Comparison of ENCODE assay signal across 12 cellular contexts in genomic region chr15:83210619-83211018, GRCh38. TPM values are rescaled to one million over a fixed set of nuclear protein-coding genes. Genes with fewer than 3 reads are reported as not detected.
DNase-seq lines count a peak whose midpoint lies in the region; ATAC-seq and TF ChIP-seq lines count a peak whose summit lies in the region.
"Had no signal": no experiment of that assay in that cellular context is flagged by ENCODE, and none has a peak within 500 bp of the region (broad histone marks: within the 10 kb centered on the region; RNA-seq: fewer than 3 reads in every experiment).

No MANE protein-coding gene starts in this region.

- POLR2A ChIA-PET in RWPE1 (lab: Yijun Ruan, JAX; ENCODE audit: low non-redundant PET) = no interaction called here
- POLR2A ChIA-PET in CD8-positive, alpha-beta memory T cell (lab: Charles Lee) = no interaction called here

- ATAC-seq in GM21619 (IDR thresholded peaks at IDR 0.05; ENCODE audit: unreplicated experiment) = no peak
- ATAC-seq in HG03196 (IDR thresholded peaks at IDR 0.05; ENCODE audit: unreplicated experiment) = no peak
- ATAC-seq: mucosa of descending colon had no signal

- no peaks in the 10 kb centered on the region for H3K36me3 ChIP-seq in CD8-positive, alpha-beta memory T cell (ENCODE audit: insufficient read depth, low read length)

- peaks cover 5 to 10% (median 6%) of the 10 kb centered on the region in 3 donors for H3K4me1 Mint-ChIP-seq in CD8-positive, alpha-beta memory T cell

- no peak overlapping the region for H3K27ac ChIP-seq in RWPE1
- no peak overlapping the region for H3K27ac ChIP-seq in CD8-positive, alpha-beta memory T cell (ENCODE audit: low read depth, low read length)
- H3K27ac ChIP-seq: skin epidermis had no signal

- peaks cover 16 to 31% of the 10 kb centered on the region in 2 donors for H3K27me3 Mint-ChIP-seq in CD8-positive, alpha-beta memory T cell

- no peak for TF ChIP-seq CTCF in RWPE1 (conservative IDR thresholded peaks at IDR 0.05; ENCODE audit: low read depth)

- DNase-seq in COLO668 (lab: John Stamatoyannopoulos, UW; ENCODE audit: unreplicated experiment) = peak; percentile 57
- DNase-seq in HK-2 (ENCODE audit: unreplicated experiment) = peak; percentile 32
- peak; percentile 71 for DNase-seq in RWPE1 (ENCODE audit: low spot score)
- peak; percentile 92 for DNase-seq in glomerular visceral epithelial cell (ENCODE audit: extremely low spot score)
- no peak for DNase-seq in DMS114 treated with DMSO at 0.1 percent for 48 hours (lab: John Stamatoyannopoulos, UW; ENCODE audit: unreplicated experiment)
- no peak for DNase-seq in CD8-positive, alpha-beta memory T cell
- DNase-seq: CD4-positive, CD25-positive, alpha-beta regulatory T cell; mucosa of descending colon; NCI-H1105 treated with DMSO at 0.1 percent for 48 hours had no signal

- CTCF ChIA-PET in RWPE1 (lab: Yijun Ruan, JAX) = interaction anchor here (0.6 kb wide), 1 partner anchor 26 kb away, joined by 3 read pairs; no protein-coding TSS in a partner anchor
- CTCF ChIA-PET in CD8-positive, alpha-beta memory T cell (lab: Charles Lee) = no interaction called here

- H3K27ac Mint-ChIP-seq in CD8-positive, alpha-beta memory T cell = no peak overlapping the region
- H3K27ac Mint-ChIP-seq: CD4-positive, CD25-positive, alpha-beta regulatory T cell had no signal

- peaks cover 0 to 8% (median 5%) of the 10 kb centered on the region in 5 donors for H3K9me3 Mint-ChIP-seq in CD8-positive, alpha-beta memory T cell

- H3K4me1 ChIP-seq in CD8-positive, alpha-beta memory T cell (ENCODE audit: insufficient read depth, low read length) = no peaks in the 10 kb centered on the region

- H3K9me3 ChIP-seq in CD8-positive, alpha-beta memory T cell (ENCODE audit: low read length) = no peaks in the 10 kb centered on the region
- H3K9me3 ChIP-seq: mucosa of descending colon had no signal

- no peak overlapping the region for H3K4me3 ChIP-seq in CD8-positive, alpha-beta memory T cell (ENCODE audit: low read length)
- H3K4me3 ChIP-seq: mucosa of descending colon, skin epidermis had no signal

- no peak overlapping the region for H3K4me3 Mint-ChIP-seq in CD8-positive, alpha-beta memory T cell
- H3K4me3 Mint-ChIP-seq: CD4-positive, CD25-positive, alpha-beta regulatory T cell had no signal

- H3K27me3 ChIP-seq in CD8-positive, alpha-beta memory T cell (ENCODE audit: insufficient read depth, low read length, poor library complexity, severe bottlenecking) = peaks cover 5% of the 10 kb centered on the region

- H3K36me3 Mint-ChIP-seq in CD8-positive, alpha-beta memory T cell = peaks cover 0 to 2% (median 0%) of the 10 kb centered on the region in 3 donors
- H3K36me3 Mint-ChIP-seq: CD4-positive, CD25-positive, alpha-beta regulatory T cell had no signal

RNA-seq across cellular contexts. Expression of gene HDGFL3, which starts 3.0 kb away (rescaled TPM):
- total RNA-seq in CD8-positive, alpha-beta memory T cell = 1 to 10 TPM; 7.7 to 9.8 TPM
- polyA plus RNA-seq in CD8-positive, alpha-beta memory T cell = 3.5 TPM

Comparison
In these comparisons a context has a peak if more than half of its experiments do, and no peak if none do; other contexts are left out.
1. DNase-seq: peak in COLO668 (single experiment), HK-2 (single experiment), RWPE1 (single experiment) and glomerular visceral epithelial cell (single experiment); none in DMS114 treated with DMSO at 0.1 percent for 48 hours (single experiment) and CD8-positive, alpha-beta memory T cell (0 of 5).